1 cellular context compared by ENCODE assay signal in the genomic region with DNA sequence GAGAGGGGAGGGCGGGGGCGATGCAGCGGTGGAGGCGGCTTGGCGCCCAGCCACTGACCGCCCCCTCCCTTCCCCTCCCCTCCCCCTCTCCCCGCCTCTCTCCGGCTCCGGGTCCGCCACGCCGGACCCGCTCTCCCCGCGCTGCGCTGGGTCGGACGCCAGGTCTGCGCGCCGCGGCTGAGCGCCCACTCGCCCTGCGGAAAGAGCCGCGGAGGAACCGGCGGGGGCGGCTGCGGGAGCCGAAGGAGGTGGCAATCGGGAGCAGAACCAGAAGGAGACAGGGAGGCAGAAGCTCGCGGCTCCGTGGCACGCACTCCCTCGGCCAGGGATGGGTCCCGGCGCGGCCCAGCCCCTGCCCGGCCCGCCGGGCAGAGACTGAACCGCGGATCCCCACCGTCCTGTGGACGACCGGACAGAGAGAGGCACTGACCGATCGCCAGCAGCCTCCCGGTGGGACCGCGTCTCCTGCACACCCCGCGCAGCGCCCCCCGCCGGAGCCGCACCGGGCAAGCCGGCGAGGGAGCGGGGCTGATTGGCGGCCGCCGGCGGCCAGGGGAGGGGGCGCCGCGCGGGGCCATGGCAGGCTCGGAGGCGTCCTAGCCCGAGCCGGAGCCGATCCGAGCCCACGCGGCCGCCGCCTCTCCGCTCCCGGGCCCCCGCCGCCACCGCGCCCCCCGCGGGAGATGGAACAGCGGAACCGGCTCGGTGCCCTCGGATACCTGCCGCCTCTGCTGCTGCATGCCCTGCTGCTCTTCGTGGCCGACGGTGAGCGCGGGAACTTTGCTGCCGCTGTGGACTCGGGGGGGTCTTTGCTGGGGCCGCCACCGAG.
TF ChIP-seq lines count a peak whose summit lies in the region.

A gene (plus strand): TSS at position 94 of the 829 bp plus-strand sequence. CDS start 590 bp downstream, at position 684.

TF ChIP-seq in HepG2, 621 proteins besides CTCF, POLR2A, EP300 and RAD21:
- no peak for TF ChIP-seq ZC3H4 (CRISPR knock-in tag; IDR thresholded peaks at IDR 0.05; ENCODE audit: borderline replicate concordance)
- TF ChIP-seq, protein P1, sequence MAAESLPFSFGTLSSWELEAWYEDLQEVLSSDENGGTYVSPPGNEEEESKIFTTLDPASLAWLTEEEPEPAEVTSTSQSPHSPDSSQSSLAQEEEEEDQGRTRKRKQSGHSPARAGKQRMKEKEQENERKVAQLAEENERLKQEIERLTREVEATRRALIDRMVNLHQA (CRISPR knock-in tag; IDR thresholded peaks at IDR 0.05), result no peak
- no peak for TF ChIP-seq MTF2 (CRISPR knock-in tag; IDR thresholded peaks at IDR 0.05; ENCODE audit: borderline replicate concordance)
- no peak for TF ChIP-seq ATF1 (CRISPR knock-in tag; IDR thresholded peaks at IDR 0.05)
- no peak for TF ChIP-seq KDM3A (CRISPR knock-in tag; IDR thresholded peaks at IDR 0.05; ENCODE audit: low read depth)
- no peak for TF ChIP-seq PTBP1 (IDR thresholded peaks at IDR 0.05; ENCODE audit: low read depth, low read length, poor library complexity, severe bottlenecking)
- TF ChIP-seq, protein P2, sequence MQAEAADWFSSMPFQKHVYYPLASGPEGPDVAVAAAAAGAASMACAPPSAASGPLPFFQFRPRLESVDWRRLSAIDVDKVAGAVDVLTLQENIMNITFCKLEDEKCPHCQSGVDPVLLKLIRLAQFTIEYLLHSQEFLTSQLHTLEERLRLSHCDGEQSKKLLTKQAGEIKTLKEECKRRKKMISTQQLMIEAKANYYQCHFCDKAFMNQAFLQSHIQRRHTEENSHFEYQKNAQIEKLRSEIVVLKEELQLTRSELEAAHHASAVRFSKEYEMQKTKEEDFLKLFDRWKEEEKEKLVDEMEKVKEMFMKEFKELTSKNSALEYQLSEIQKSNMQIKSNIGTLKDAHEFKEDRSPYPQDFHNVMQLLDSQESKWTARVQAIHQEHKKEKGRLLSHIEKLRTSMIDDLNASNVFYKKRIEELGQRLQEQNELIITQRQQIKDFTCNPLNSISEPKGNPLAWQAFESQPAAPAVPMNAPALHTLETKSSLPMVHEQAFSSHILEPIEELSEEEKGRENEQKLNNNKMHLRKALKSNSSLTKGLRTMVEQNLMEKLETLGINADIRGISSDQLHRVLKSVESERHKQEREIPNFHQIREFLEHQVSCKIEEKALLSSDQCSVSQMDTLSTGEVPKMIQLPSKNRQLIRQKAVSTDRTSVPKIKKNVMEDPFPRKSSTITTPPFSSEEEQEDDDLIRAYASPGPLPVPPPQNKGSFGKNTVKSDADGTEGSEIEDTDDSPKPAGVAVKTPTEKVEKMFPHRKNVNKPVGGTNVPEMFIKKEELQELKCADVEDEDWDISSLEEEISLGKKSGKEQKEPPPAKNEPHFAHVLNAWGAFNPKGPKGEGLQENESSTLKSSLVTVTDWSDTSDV (CRISPR knock-in tag; IDR thresholded peaks at IDR 0.05), result no peak
- TF ChIP-seq, protein P3, sequence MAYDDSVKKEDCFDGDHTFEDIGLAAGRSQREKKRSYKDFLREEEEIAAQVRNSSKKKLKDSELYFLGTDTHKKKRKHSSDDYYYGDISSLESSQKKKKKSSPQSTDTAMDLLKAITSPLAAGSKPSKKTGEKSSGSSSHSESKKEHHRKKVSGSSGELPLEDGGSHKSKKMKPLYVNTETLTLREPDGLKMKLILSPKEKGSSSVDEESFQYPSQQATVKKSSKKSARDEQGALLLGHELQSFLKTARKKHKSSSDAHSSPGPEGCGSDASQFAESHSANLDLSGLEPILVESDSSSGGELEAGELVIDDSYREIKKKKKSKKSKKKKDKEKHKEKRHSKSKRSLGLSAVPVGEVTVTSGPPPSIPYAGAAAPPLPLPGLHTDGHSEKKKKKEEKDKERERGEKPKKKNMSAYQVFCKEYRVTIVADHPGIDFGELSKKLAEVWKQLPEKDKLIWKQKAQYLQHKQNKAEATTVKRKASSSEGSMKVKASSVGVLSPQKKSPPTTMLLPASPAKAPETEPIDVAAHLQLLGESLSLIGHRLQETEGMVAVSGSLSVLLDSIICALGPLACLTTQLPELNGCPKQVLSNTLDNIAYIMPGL (CRISPR knock-in tag; IDR thresholded peaks at IDR 0.05; ENCODE audit: borderline replicate concordance in 1 of 2, low read depth in 1 of 2), result no peak
- TF ChIP-seq REL (CRISPR knock-in tag; conservative IDR thresholded peaks at IDR 0.05), result no peak
- TF ChIP-seq, protein P4, sequence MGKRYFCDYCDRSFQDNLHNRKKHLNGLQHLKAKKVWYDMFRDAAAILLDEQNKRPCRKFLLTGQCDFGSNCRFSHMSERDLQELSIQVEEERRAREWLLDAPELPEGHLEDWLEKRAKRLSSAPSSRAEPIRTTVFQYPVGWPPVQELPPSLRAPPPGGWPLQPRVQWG (CRISPR knock-in tag; IDR thresholded peaks at IDR 0.05; ENCODE audit: borderline replicate concordance, low read depth), result no peak
